Comparison of ENCODE assay signal across 2 cellular contexts in genomic region chr2:148927010-148927409, GRCh38.
TF ChIP-seq lines count a peak whose summit lies in the region.

No MANE protein-coding gene starts in this region.

TF ChIP-seq in IMR-90, 13 proteins besides CTCF, POLR2A, EP300 and RAD21:
- TF ChIP-seq RFX5 (IDR thresholded peaks at IDR 0.05; ENCODE audit: low read depth, low read length), result no peak
- TF ChIP-seq MAFK (IDR thresholded peaks at IDR 0.05; ENCODE audit: low read depth, low read length), result no peak
- TF ChIP-seq NFE2L2 (IDR thresholded peaks at IDR 0.05; ENCODE audit: low read depth, low read length), result no peak
- no peak for TF ChIP-seq SMC3 (IDR thresholded peaks at IDR 0.05; ENCODE audit: low read depth, low read length)
- no peak for TF ChIP-seq USF2 (IDR thresholded peaks at IDR 0.05; ENCODE audit: low read depth, low read length)
- TF ChIP-seq BHLHE40 (IDR thresholded peaks at IDR 0.05; ENCODE audit: low read depth, low read length), result no peak
- TF ChIP-seq CHD1 (IDR thresholded peaks at IDR 0.05; ENCODE audit: low read depth, low read length), result no peak
- no peak for TF ChIP-seq MAZ (IDR thresholded peaks at IDR 0.05; ENCODE audit: borderline replicate concordance, low read depth, low read length)
- TF ChIP-seq RCOR1 (IDR thresholded peaks at IDR 0.05; ENCODE audit: insufficient replicate concordance, low read length), result no peak

TF ChIP-seq in SK-N-SH treated with all-trans-retinoic acid at 6 μM for 48 hours, 23 proteins besides CTCF, POLR2A, EP300 and RAD21:
- TF ChIP-seq ZNF565 (CRISPR knock-in tag; conservative IDR thresholded peaks at IDR 0.05; ENCODE audit: low read depth) (no peak), ESRRG (CRISPR knock-in tag; IDR thresholded peaks at IDR 0.05) (no peak), TOX (CRISPR knock-in tag; IDR thresholded peaks at IDR 0.05; ENCODE audit: borderline replicate concordance) (no peak), CSDC2 (CRISPR knock-in tag; IDR thresholded peaks at IDR 0.05) (no peak), ZNF8 (CRISPR knock-in tag; IDR thresholded peaks at IDR 0.05) (no peak), TCF4 (CRISPR knock-in tag; IDR thresholded peaks at IDR 0.05; ENCODE audit: borderline replicate concordance) (no peak), ZFP3 (CRISPR knock-in tag; IDR thresholded peaks at IDR 0.05) (no peak), BACH2 (CRISPR knock-in tag; IDR thresholded peaks at IDR 0.05; ENCODE audit: borderline replicate concordance) (no peak), RARB (CRISPR knock-in tag; IDR thresholded peaks at IDR 0.05) (no peak), TSHZ2 (CRISPR knock-in tag; IDR thresholded peaks at IDR 0.05) (no peak), PPARA (CRISPR knock-in tag; IDR thresholded peaks at IDR 0.05; ENCODE audit: borderline replicate concordance) (no peak), CSRNP3 (CRISPR knock-in tag; IDR thresholded peaks at IDR 0.05) (no peak), SNAI2 (CRISPR knock-in tag; IDR thresholded peaks at IDR 0.05) (no peak), ARNTL (CRISPR knock-in tag; IDR thresholded peaks at IDR 0.05; ENCODE audit: borderline replicate concordance, low read depth) (no peak), POU6F1 (CRISPR knock-in tag; IDR thresholded peaks at IDR 0.05; ENCODE audit: borderline replicate concordance, low read depth) (no peak), ISL1 (CRISPR knock-in tag; IDR thresholded peaks at IDR 0.05) (no peak), GLIS3 (CRISPR knock-in tag; IDR thresholded peaks at IDR 0.05) (no peak)
